In genomic region chr12:126858586-126858985, GRCh38 we compare ENCODE assay signal across 8 cellular contexts.
"Had no signal": no experiment of that assay in that cellular context is flagged by ENCODE, and none has a peak within 500 bp of the region (broad histone marks: within the 10 kb centered on the region; RNA-seq: fewer than 3 reads in every experiment).

No MANE protein-coding gene starts in this region.

- DNase-seq: H9, HCEC 1CT, IMR-90 had no signal

- FAIRE-seq: H1, H54, HTR-8/SVneo, K562 had no signal

- ATAC-seq: GM23338, K562 had no signal
